27 cellular contexts compared by ENCODE assay signal in genomic region chr6:109714156-109714555, GRCh38.
"Had no signal": no experiment of that assay in that cellular context is flagged by ENCODE, and none has a peak within 500 bp of the region (broad histone marks: within the 10 kb centered on the region; RNA-seq: fewer than 3 reads in every experiment).

No MANE protein-coding gene starts in this region.

- H3K9me3 ChIP-seq: colonic mucosa, left lung, lower lobe of right lung, mucosa of descending colon, pancreas, psoas muscle, right atrium auricular region, stomach, thyroid gland, upper lobe of left lung, vagina had no signal

- H3K27me3 ChIP-seq: colonic mucosa, dorsolateral prefrontal cortex, left lung, pancreas, right atrium auricular region, stomach, thyroid gland, upper lobe of left lung, vagina had no signal

- H3K4me3 Mint-ChIP-seq: activated CD8-positive, alpha-beta T cell treated with anti-CD3 and anti-CD28 coated beads for 36 hours; activated naive CD4-positive, alpha-beta T cell treated with anti-CD3 and anti-CD28 coated beads, Interleukin-2, amount 50 U/mL, for 24 hours; activated T-cell treated with anti-CD3 and anti-CD28 coated beads, Interleukin-2, amount 50 U/mL, for 4 hours; activated T-helper 17 cell treated with anti-CD3 and anti-CD28 coated beads, Interleukin-2, amount 50 U/mL, for 72 hours; stimulated activated naive B cell treated with anti-CD40 and anti-IgM and Interleukin-4, amounts not matched to agents 10 μg/mL and 1 μg/mL and 100 μg/mL, for 72 hours; T-helper 1 cell treated with Interleukin-12 subunit alpha and Interleukin-12 subunit beta and Interleukin-4 antibody, amounts not matched to agents 30 μg/mL and 1 μg/mL, for 36 hours had no signal

- H3K4me1 ChIP-seq: colonic mucosa, left lung, lower lobe of right lung, pancreas, psoas muscle, right atrium auricular region, thyroid gland, upper lobe of left lung, vagina had no signal

- H3K27ac ChIP-seq: colonic mucosa, dorsolateral prefrontal cortex, left lung, lower lobe of right lung, pancreas, psoas muscle, right atrium auricular region, stomach, thyroid gland, upper lobe of left lung, vagina had no signal

- H3K36me3 ChIP-seq: colonic mucosa, thyroid gland had no signal

- H3K27me3 Mint-ChIP-seq: activated CD8-positive, alpha-beta T cell treated with anti-CD3 and anti-CD28 coated beads for 36 hours; activated naive CD4-positive, alpha-beta T cell treated with anti-CD3 and anti-CD28 coated beads, Interleukin-2, amount 50 U/mL, for 24 hours; activated T-helper 17 cell treated with anti-CD3 and anti-CD28 coated beads, Interleukin-2, amount 50 U/mL, for 72 hours; stimulated activated naive B cell treated with anti-CD40 and anti-IgM and Interleukin-4, amounts not matched to agents 10 μg/mL and 1 μg/mL and 100 μg/mL, for 72 hours had no signal

- ATAC-seq: activated CD8-positive, alpha-beta T cell treated with anti-CD3 and anti-CD28 coated beads for 36 hours; activated T-cell treated with anti-CD3 and anti-CD28 coated beads, Interleukin-2, amount 50 U/mL, for 4 hours; activated T-helper 17 cell treated with anti-CD3 and anti-CD28 coated beads, Interleukin-2, amount 50 U/mL, for 72 hours; left lung; mucosa of descending colon; pancreas; psoas muscle; stimulated activated naive B cell treated with anti-CD40 and anti-IgM and Interleukin-4, amounts not matched to agents 10 μg/mL and 1 μg/mL and 100 μg/mL, for 72 hours had no signal

- H3K9me3 Mint-ChIP-seq: activated naive CD4-positive, alpha-beta T cell treated with anti-CD3 and anti-CD28 coated beads, Interleukin-2, amount 50 U/mL, for 24 hours; activated T-cell treated with anti-CD3 and anti-CD28 coated beads, Interleukin-2, amount 50 U/mL, for 4 hours; activated T-helper 17 cell treated with anti-CD3 and anti-CD28 coated beads, Interleukin-2, amount 50 U/mL, for 72 hours; stimulated activated naive B cell treated with anti-CD40 and anti-IgM and Interleukin-4, amounts not matched to agents 10 μg/mL and 1 μg/mL and 100 μg/mL, for 72 hours; T-helper 1 cell treated with Interleukin-12 subunit alpha and Interleukin-12 subunit beta and Interleukin-4 antibody, amounts not matched to agents 30 μg/mL and 1 μg/mL, for 36 hours had no signal

- H3K4me3 ChIP-seq: colonic mucosa, dorsolateral prefrontal cortex, left lung, lower lobe of right lung, mucosa of descending colon, pancreas, psoas muscle, right atrium auricular region, stomach, thyroid gland, upper lobe of left lung, vagina had no signal

- DNase-seq: activated CD4-positive, alpha-beta T cell treated with anti-CD3 and anti-CD28 coated beads for 1 hour; activated CD4-positive, alpha-beta T cell treated with anti-CD3 and anti-CD28 coated beads, Interleukin-2, amount 50 U/mL, for 1 hour; activated CD8-positive, alpha-beta T cell treated with anti-CD3 and anti-CD28 coated beads for 36 hours; activated T-cell treated with anti-CD3 and anti-CD28 coated beads, Interleukin-2, amount 50 U/mL, for 4 hours; anterior cingulate cortex; colonic mucosa; dorsolateral prefrontal cortex; effector memory CD4-positive, alpha-beta T cell; lower lobe of right lung; mesenchymal stem cell; mucosa of descending colon; nucleus accumbens; psoas muscle; stimulated activated CD4-positive, alpha-beta T cell treated with anti-CD3 and anti-CD28 coated beads, Interleukin-15, amount 100 ng/mL, for 24 hours; stimulated activated CD4-positive, alpha-beta T cell treated with anti-CD3 and anti-CD28 coated beads, Interleukin-2, amount 100 ng/mL, for 24 hours; stimulated activated naive B cell treated with anti-CD40 and anti-IgM and Interleukin-4, amounts not matched to agents 10 μg/mL and 1 μg/mL and 100 μg/mL, for 72 hours; stomach; T1000; thyroid gland had no signal

- H3K27ac Mint-ChIP-seq: activated CD8-positive, alpha-beta T cell treated with anti-CD3 and anti-CD28 coated beads for 36 hours; activated naive CD4-positive, alpha-beta T cell treated with anti-CD3 and anti-CD28 coated beads, Interleukin-2, amount 50 U/mL, for 24 hours; activated T-helper 17 cell treated with anti-CD3 and anti-CD28 coated beads, Interleukin-2, amount 50 U/mL, for 72 hours; stimulated activated naive B cell treated with anti-CD40 and anti-IgM and Interleukin-4, amounts not matched to agents 10 μg/mL and 1 μg/mL and 100 μg/mL, for 72 hours; T-helper 1 cell treated with Interleukin-12 subunit alpha and Interleukin-12 subunit beta and Interleukin-4 antibody, amounts not matched to agents 30 μg/mL and 1 μg/mL, for 36 hours had no signal
